In the genomic region with DNA sequence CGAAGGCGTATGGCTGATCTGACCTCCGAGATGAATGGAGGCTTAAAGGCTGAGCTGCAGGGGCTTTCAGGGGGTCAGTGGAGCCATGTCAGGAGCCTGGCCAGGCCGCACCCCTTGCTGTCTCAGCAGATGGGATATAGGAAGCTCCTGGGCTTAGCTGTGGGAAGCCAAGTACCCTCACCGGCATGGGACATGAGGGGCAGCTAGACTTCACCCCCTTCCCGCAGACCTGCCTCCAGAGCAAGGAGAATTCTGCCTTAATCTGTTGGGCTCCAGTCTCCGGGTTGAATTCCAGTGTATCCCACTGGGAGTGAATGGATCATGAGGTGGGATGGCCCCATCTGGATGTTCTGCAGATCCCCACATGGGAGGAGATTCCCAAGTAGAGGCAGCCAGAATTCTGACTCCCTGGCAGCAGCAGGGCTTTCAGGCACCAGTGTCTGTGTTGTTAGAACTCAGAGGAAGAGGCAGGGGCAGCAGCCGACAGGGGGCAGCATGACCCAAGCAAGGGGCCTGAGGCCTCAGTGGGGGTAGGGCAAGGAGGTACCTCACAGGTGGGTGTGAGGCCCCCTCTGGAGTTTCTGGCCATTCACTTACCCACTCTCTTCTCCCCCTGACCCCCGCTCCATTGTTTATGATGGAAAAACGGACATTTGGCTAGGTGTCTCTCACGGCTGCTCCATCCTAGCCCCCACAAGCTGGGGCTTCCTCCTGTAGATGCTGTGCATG, we compare ENCODE assay signal across 9 cellular contexts. TPM values are rescaled to one million over a fixed set of nuclear protein-coding genes. Genes with fewer than 3 reads are reported as not detected.
DNase-seq lines count a peak whose midpoint lies in the region; ATAC-seq and TF ChIP-seq lines count a peak whose summit lies in the region.
"Had no signal": no experiment of that assay in that cellular context is flagged by ENCODE, and none has a peak within 500 bp of the region (broad histone marks: within the 10 kb centered on the region; RNA-seq: fewer than 3 reads in every experiment).

No MANE protein-coding gene starts in this region.

- TSS peak; percentile 56 for BruUV-seq in mammary epithelial cell (replicated peaks; lab: Mats Ljungman, UMichigan)

- H4K8ac ChIP-seq in mesendoderm (ENCODE audit: low read depth, low read length) = no peak overlapping the region

- peak; percentile 66 for TF ChIP-seq RAD21 in Ishikawa (IDR thresholded peaks at IDR 0.05; ENCODE audit: low read depth)

- in situ Hi-C loops in mammary epithelial cell (cut with MboI; ENCODE audit: low sequenced_read_pairs in 2 of 2) = no loop called here

- H3K27me3 ChIP-seq in mammary epithelial cell (ENCODE audit: insufficient read depth, low read length) (no peaks in the 10 kb centered on the region), mesendoderm (ENCODE audit: insufficient read depth, low read length, poor library complexity) (no peaks in the 10 kb centered on the region)

- no peak for TF ChIP-seq EP300 in Ishikawa (IDR thresholded peaks at IDR 0.05; ENCODE audit: borderline replicate concordance)

- dilution Hi-C loops in mammary epithelial cell (cut with HindIII; ENCODE audit: low sequenced_read_pairs) = no loop called here

- DNase-seq in COLO829 (ENCODE audit: low spot score) (peak; percentile 17), mammary epithelial cell (no peak), mesendoderm (peak; percentile 78)
- peak; percentile 25 to 44 (median 34) for DNase-seq in activated CD4-positive, CD25-positive, alpha-beta regulatory T cell (lab: John Stamatoyannopoulos, UW)
- DNase-seq in stimulated activated CD8-positive, alpha-beta memory T cell treated with anti-CD3 and anti-CD28 coated beads, Interleukin-7, amount 100 ng/mL, for 24 hours (ENCODE audit: low read depth) = peak; percentile 60

- TF ChIP-seq CTCF in mammary epithelial cell (conservative IDR thresholded peaks at IDR 0.05 in 1 of 2, IDR thresholded peaks at IDR 0.05 in 1 of 2; ENCODE audit: extremely low read depth in 1 of 2, insufficient read depth in 1 of 2, low read depth in 1 of 2, low read length in 2 of 2) = peak; percentile 37 to 66

- H4K5ac ChIP-seq in mesendoderm (ENCODE audit: low read length) = no peak overlapping the region

- H3K9ac ChIP-seq in mammary epithelial cell (ENCODE audit: insufficient read depth, low read length) = no peak overlapping the region
- H3K9ac ChIP-seq in mesendoderm (ENCODE audit: low read length) = no peak overlapping the region

- H3K4me1 ChIP-seq in mammary epithelial cell (ENCODE audit: insufficient read depth, low read length) (no peaks in the 10 kb centered on the region), mesendoderm (ENCODE audit: control insufficient read depth, low read depth, low read length) (no peaks in the 10 kb centered on the region)

- H3K36me3 ChIP-seq in mammary epithelial cell (ENCODE audit: insufficient read depth, low read length) = peaks cover 3% of the 10 kb centered on the region
- H3K36me3 ChIP-seq in mesendoderm (ENCODE audit: control insufficient read depth, insufficient read depth, low read length) = no peaks in the 10 kb centered on the region

- H3K79me2 ChIP-seq in mammary epithelial cell (ENCODE audit: insufficient read depth, low read length) (no peaks in the 10 kb centered on the region), mesendoderm (ENCODE audit: control insufficient read depth, insufficient read depth, low read length) (no peaks in the 10 kb centered on the region)

- H2BK15ac ChIP-seq in mesendoderm (replicated peaks; ENCODE audit: low read depth) = no peak overlapping the region

- H3K4me2 ChIP-seq in mammary epithelial cell (ENCODE audit: insufficient read depth, low read depth, low read length) = no peak overlapping the region
- no peak overlapping the region for H3K4me2 ChIP-seq in mesendoderm (ENCODE audit: low read length)

- no peak overlapping the region for H2BK5ac ChIP-seq in mesendoderm (ENCODE audit: low read length)

- H3K27ac ChIP-seq in mammary epithelial cell (ENCODE audit: insufficient read depth, low read depth, low read length) = no peak overlapping the region
- no peak overlapping the region for H3K27ac ChIP-seq in mesendoderm (ENCODE audit: low read depth, low read length)

- CTCF ChIA-PET in mammary epithelial cell (lab: Charles Lee; ENCODE audit: low non-redundant PET) = no interaction called here

- no peak overlapping the region for H2AK5ac ChIP-seq in mesendoderm (ENCODE audit: low read length)

- no peaks in the 10 kb centered on the region for H4K20me1 ChIP-seq in mammary epithelial cell (ENCODE audit: insufficient read depth, low read length)

- H3K9me3 ChIP-seq in mammary epithelial cell (replicated peaks; ENCODE audit: insufficient read depth, low read length) = no peaks in the 10 kb centered on the region

- no peak overlapping the region for H3K18ac ChIP-seq in mesendoderm (ENCODE audit: low read length)

- H3K4ac ChIP-seq in mesendoderm (ENCODE audit: low read depth, low read length) = no peak overlapping the region

- TF ChIP-seq POLR2A in GM18505 (IDR thresholded peaks at IDR 0.05; ENCODE audit: borderline replicate concordance, extremely low read depth, insufficient read depth, insufficient read length) = no peak

- H3K4me3 ChIP-seq in mammary epithelial cell (replicated peaks in 1 of 3; ENCODE audit: insufficient read depth in 1 of 3, low read depth in 2 of 3, low read length in 3 of 3) = no peak overlapping the region
- no peak overlapping the region for H3K4me3 ChIP-seq in mesendoderm (ENCODE audit: low read length)
- H3K4me3 ChIP-seq: skin epidermis had no signal

- no peak overlapping the region for H2BK120ac ChIP-seq in mesendoderm (ENCODE audit: low read depth, low read length)

- H3K56ac ChIP-seq in mesendoderm (ENCODE audit: low read length) = no peak overlapping the region

- WGBS in mammary epithelial cell (ENCODE audit: low coverage, missing lambda C conversion rate) = 92% methylated on average over 10 of the region's 11 CpGs
- no CpG with 5 or more reads among the region's 11 CpGs for whole genome bisulfite sequencing in mesendoderm (ENCODE audit: extremely low coverage, insufficient coverage, low lambda C conversion rate)

- ATAC-seq in GM18505 (IDR thresholded peaks at IDR 0.05; ENCODE audit: unreplicated experiment) (no peak), HG02678 (IDR thresholded peaks at IDR 0.05; ENCODE audit: unreplicated experiment) (no peak)

- H3K79me1 ChIP-seq in mesendoderm (ENCODE audit: low read length) = no peaks in the 10 kb centered on the region

- H2AFZ ChIP-seq in mammary epithelial cell (ENCODE audit: low read depth, low read length) = no peak overlapping the region

- intact Hi-C loops in mammary epithelial cell (cut with micrococcal nuclease) = loop anchor here (1.0 kb wide), 1 partner anchor 161 kb away; no protein-coding TSS in a partner anchor

- no peak overlapping the region for H3K23ac ChIP-seq in mesendoderm (ENCODE audit: low read length)

TF ChIP-seq in Ishikawa, 13 proteins besides CTCF, POLR2A, EP300 and RAD21 (continues in another document):
- TF ChIP-seq, protein P1, sequence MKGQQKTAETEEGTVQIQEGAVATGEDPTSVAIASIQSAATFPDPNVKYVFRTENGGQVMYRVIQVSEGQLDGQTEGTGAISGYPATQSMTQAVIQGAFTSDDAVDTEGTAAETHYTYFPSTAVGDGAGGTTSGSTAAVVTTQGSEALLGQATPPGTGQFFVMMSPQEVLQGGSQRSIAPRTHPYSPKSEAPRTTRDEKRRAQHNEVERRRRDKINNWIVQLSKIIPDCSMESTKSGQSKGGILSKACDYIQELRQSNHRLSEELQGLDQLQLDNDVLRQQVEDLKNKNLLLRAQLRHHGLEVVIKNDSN (IDR thresholded peaks at IDR 0.05) = no peak
- TF ChIP-seq YY1 (IDR thresholded peaks at IDR 0.05; ENCODE audit: low read depth) (no peak), TEAD4 (IDR thresholded peaks at IDR 0.05) (no peak), CREB1 (IDR thresholded peaks at IDR 0.05; ENCODE audit: low read depth) (no peak), TCF12 (IDR thresholded peaks at IDR 0.05; ENCODE audit: low read depth) (no peak), FOXM1 (IDR thresholded peaks at IDR 0.05; ENCODE audit: borderline replicate concordance, low read depth) (no peak), EGR1 (IDR thresholded peaks at IDR 0.05) (no peak), NFIC (IDR thresholded peaks at IDR 0.05) (no peak), ZBTB7A (IDR thresholded peaks at IDR 0.05; ENCODE audit: low read depth) (no peak), TAF1 (IDR thresholded peaks at IDR 0.05; ENCODE audit: low read depth) (no peak)

RNA-seq across cellular contexts. Expression of a gene that starts 19.1 kb away (rescaled TPM):
- total RNA-seq in mammary epithelial cell = 100 to 1,000 TPM; 140 to 186 TPM
- 342 TPM for polyA plus RNA-seq in mammary epithelial cell
- polyA minus RNA-seq in mammary epithelial cell = 129 TPM
- polyA plus RNA-seq in mesendoderm (2013, experiment 1 of 2) = 110 TPM
- 113 TPM for polyA plus RNA-seq in mesendoderm (2013, experiment 2 of 2)

RNA-seq across cellular contexts. Expression of a gene that starts 27.4 kb away (rescaled TPM):
- under 1 TPM in 1 of 2 donors, not detected in 1; 0.78 TPM for total RNA-seq in mammary epithelial cell
- polyA plus RNA-seq in mammary epithelial cell = 0.06 TPM
- polyA minus RNA-seq in mammary epithelial cell = not detected
- polyA plus RNA-seq in mesendoderm (2013, experiment 1 of 2) = 0.17 TPM
- 0.11 TPM for polyA plus RNA-seq in mesendoderm (2013, experiment 2 of 2)

RNA-seq across cellular contexts. Expression of a gene that starts 36.5 kb away (rescaled TPM):
- total RNA-seq in mammary epithelial cell = 10 to 100 TPM; 17.5 to 23.0 TPM
- 14.3 TPM for polyA plus RNA-seq in mammary epithelial cell
- 13.5 TPM for polyA minus RNA-seq in mammary epithelial cell
- polyA plus RNA-seq in mesendoderm (2013, experiment 1 of 2) = 5.0 TPM
- 4.7 TPM for polyA plus RNA-seq in mesendoderm (2013, experiment 2 of 2)

RNA-seq across cellular contexts. Expression of a gene that starts 36.8 kb away (rescaled TPM):
- 100 to 1,000 TPM in 1 of 2 donors, 10 to 100 TPM in 1; 94.7 to 157 TPM for total RNA-seq in mammary epithelial cell
- 62.0 TPM for polyA plus RNA-seq in mammary epithelial cell
- 90.5 TPM for polyA minus RNA-seq in mammary epithelial cell
- 6.9 TPM for polyA plus RNA-seq in mesendoderm (2013, experiment 1 of 2)
- polyA plus RNA-seq in mesendoderm (2013, experiment 2 of 2) = 7.5 TPM
